8 cellular contexts compared by ENCODE assay signal in the genomic region with DNA sequence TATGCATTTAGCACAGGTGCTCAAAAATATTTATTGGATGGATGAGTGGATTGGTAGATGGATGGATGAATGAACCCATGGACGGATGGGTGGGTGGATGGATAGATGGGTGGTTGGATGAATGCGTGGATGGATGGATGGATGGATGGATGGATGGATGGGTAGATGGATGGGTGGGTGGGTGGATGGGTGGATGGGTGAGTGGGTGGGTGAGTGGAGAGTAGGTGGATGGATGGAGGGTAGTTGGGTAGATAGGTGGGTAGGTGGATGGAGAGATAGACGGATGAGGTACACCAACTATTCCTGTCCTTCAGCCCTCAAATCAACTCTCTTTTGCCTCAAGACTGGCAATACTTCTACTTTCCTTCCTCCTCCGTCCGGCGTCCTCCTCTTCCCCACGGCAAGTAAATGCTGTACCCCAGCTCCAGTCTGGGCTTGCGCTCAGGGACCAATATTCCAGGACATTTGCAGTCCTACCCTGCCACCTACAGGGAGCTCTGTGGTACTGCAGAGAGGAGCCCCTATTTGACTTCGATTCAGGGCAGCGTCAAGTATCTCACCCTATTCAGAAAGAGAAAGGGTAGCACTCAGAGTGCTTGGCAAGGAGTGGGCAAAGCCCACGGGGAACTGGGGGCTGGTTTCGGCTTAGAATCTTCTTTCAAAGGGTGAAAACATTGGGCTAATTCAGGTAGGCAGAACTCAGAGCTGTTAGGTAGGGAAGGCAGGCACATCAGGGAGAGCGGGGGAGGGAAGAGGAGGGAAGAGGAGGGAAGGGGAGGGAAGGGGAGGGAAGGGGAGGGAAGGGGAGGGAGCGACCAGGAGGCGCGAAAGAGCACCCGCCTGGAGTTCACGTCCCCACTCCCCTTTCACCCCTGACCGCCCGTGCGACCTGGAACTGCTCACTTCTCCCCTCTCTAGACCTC. TPM values are rescaled to one million over a fixed set of nuclear protein-coding genes. Genes with fewer than 3 reads are reported as not detected.
DNase-seq lines count a peak whose midpoint lies in the region; ATAC-seq, FAIRE-seq and TF ChIP-seq lines count a peak whose summit lies in the region.
"Not testable (repeated sequence)": the region's sequence is repeated elsewhere in the genome, so short reads cannot be mapped to it uniquely, and the experiment has no call there.

No MANE protein-coding gene starts in this region.

- H3K27ac Mint-ChIP-seq in central memory CD8-positive, alpha-beta T cell (ENCODE audit: low read depth), result not testable (repeated sequence)

- not testable (repeated sequence) for H3K4me3 ChIP-seq in BJ (ENCODE audit: low read depth, low read length); kidney epithelial cell (ENCODE audit: low read depth, low read length)

- TF ChIP-seq CTCF in BJ (IDR thresholded peaks at IDR 0.05; ENCODE audit: insufficient read depth, low read depth, low read length), result peak; percentile 51
- peak; percentile 44 for TF ChIP-seq CTCF in kidney epithelial cell (IDR thresholded peaks at IDR 0.05; ENCODE audit: insufficient read depth, low read length, poor library complexity, severe bottlenecking)

- ATAC-seq in HG03342 (IDR thresholded peaks at IDR 0.05; ENCODE audit: unreplicated experiment), result peak; percentile 54
- peak; percentile 87 for ATAC-seq in central memory CD8-positive, alpha-beta T cell (replicated peaks; ENCODE audit: extremely low read depth, poor library complexity, severe bottlenecking)

- H3K36me3 ChIP-seq in BJ (ENCODE audit: control insufficient read depth, insufficient read depth, low read length); kidney epithelial cell (ENCODE audit: control insufficient read depth, insufficient read depth, low read length): not testable (repeated sequence)

- FAIRE-seq in GM19239 (lab: Jason Lieb, UNC), result peak; percentile 98

- not testable (repeated sequence) for H3K4me3 Mint-ChIP-seq in central memory CD8-positive, alpha-beta T cell

- not testable (repeated sequence) for H3K36me3 Mint-ChIP-seq in central memory CD8-positive, alpha-beta T cell (ENCODE audit: insufficient read depth)

- not testable (repeated sequence) for DNase-seq in BJ (ENCODE audit: low read depth); GM19239 (ENCODE audit: insufficient read length, low spot score); kidney epithelial cell (ENCODE audit: low read depth)
- DNase-seq in NCI-H82 treated with DMSO at 0.1 percent for 48 hours (lab: John Stamatoyannopoulos, UW; ENCODE audit: unreplicated experiment), result peak; percentile 34
- DNase-seq in activated CD4-positive, alpha-beta T cell treated with anti-CD3 and anti-CD28 coated beads, Interleukin-2, amount 50 U/mL, for 48 hours, result peak; percentile 43 to 63
- peak in 1 of 2 donors; percentile 67 for DNase-seq in central memory CD8-positive, alpha-beta T cell (ENCODE audit: low spot score in 2 of 2)
- DNase-seq in stimulated activated CD4-positive, alpha-beta T cell treated with anti-CD3 and anti-CD28 coated beads, Interleukin-12 subunit alpha, Interleukin-12 subunit beta, amount 100 ng/mL, for 4 hours, result peak; percentile 15

- not testable (repeated sequence) for H3K27me3 Mint-ChIP-seq in central memory CD8-positive, alpha-beta T cell

- not testable (repeated sequence) for H3K9me3 Mint-ChIP-seq in central memory CD8-positive, alpha-beta T cell

- not testable (repeated sequence) for H3K27me3 ChIP-seq in BJ (ENCODE audit: control insufficient read depth, insufficient read depth, low read length); kidney epithelial cell (ENCODE audit: control insufficient read depth, insufficient read depth, low read length)

- CTCF ChIA-PET in BJ (lab: Yijun Ruan, JAX), result not testable (repeated sequence)

- H3K4me1 Mint-ChIP-seq in central memory CD8-positive, alpha-beta T cell, result peaks cover 13% of the 10 kb centered on the region

- POLR2A ChIA-PET in BJ (lab: Charles Lee), result not testable (repeated sequence)

RNA-seq across cellular contexts. Expression of a gene that starts 30.3 kb away (rescaled TPM):
- 2,792 and 4,325 TPM in 2 replicates for polyA plus RNA-seq in BJ (2011; rRNA removed)
- polyA minus RNA-seq in BJ (2011; rRNA and poly(A)+ RNA removed), result 240 and 255 TPM in 2 replicates
- total RNA-seq in kidney epithelial cell, result 3,107 and 3,956 TPM in 2 replicates

RNA-seq across cellular contexts. Expression of a gene that starts 41.5 kb away (rescaled TPM):
- 178 and 258 TPM in 2 replicates for polyA plus RNA-seq in BJ (2011; rRNA removed)
- polyA minus RNA-seq in BJ (2011; rRNA and poly(A)+ RNA removed), result 214 and 260 TPM in 2 replicates
- total RNA-seq in kidney epithelial cell, result 267 and 290 TPM in 2 replicates
